ENCODE assay signal across 8 cellular contexts in genomic region chr11:114060402-114061052, GRCh38. TPM values are rescaled to one million over a fixed set of nuclear protein-coding genes. Genes with fewer than 3 reads are reported as not detected.
DNase-seq lines count a peak whose midpoint lies in the region; ATAC-seq and TF ChIP-seq lines count a peak whose summit lies in the region.

No MANE protein-coding gene starts in this region.

- peak overlapping the region; percentile 83 for H3K27ac Mint-ChIP-seq in osteocyte (ENCODE audit: unreplicated experiment)

- ATAC-seq in GM21367 (IDR thresholded peaks at IDR 0.05; ENCODE audit: unreplicated experiment): no peak

- peak; percentile 50 for DNase-seq in stimulated activated CD4-positive, alpha-beta T cell treated with anti-CD3 and anti-CD28 coated beads, Interleukin-15, amount 100 ng/mL, for 24 hours
- no peak for DNase-seq in stimulated activated CD4-positive, alpha-beta T cell treated with anti-CD3 and anti-CD28 coated beads, Interleukin-4, amount 100 ng/mL, for 1 hour
- peak; percentile 36 for DNase-seq in activated naive CD4-positive, alpha-beta T cell treated with Interleukin-2 at 50 U/mL for 16 hours
- peak in 34 of 42 donors; percentile 18 to 73 (median 40) for DNase-seq in head of caudate nucleus
- no peak for DNase-seq in osteocyte (ENCODE audit: extremely low spot score, unreplicated experiment)
- DNase-seq in NCI-H187 treated with DMSO at 0.1 percent for 48 hours (lab: John Stamatoyannopoulos, UW): no peak
- no peak for DNase-seq in NK-92 (lab: John Stamatoyannopoulos, UW; ENCODE audit: unreplicated experiment)

- H3K27me3 Mint-ChIP-seq in osteocyte (ENCODE audit: unreplicated experiment): peaks cover 27% of the 10 kb centered on the region

- H3K4me3 Mint-ChIP-seq in osteocyte (ENCODE audit: unreplicated experiment): peak overlapping the region; percentile 89

- H3K4me1 Mint-ChIP-seq in osteocyte (ENCODE audit: unreplicated experiment): peaks cover 18% of the 10 kb centered on the region

- peaks cover 18% of the 10 kb centered on the region for H3K36me3 Mint-ChIP-seq in osteocyte (ENCODE audit: unreplicated experiment)

- TF ChIP-seq CTCF in osteocyte (IDR thresholded peaks at IDR 0.05): no peak

- no peaks in the 10 kb centered on the region for H3K9me3 Mint-ChIP-seq in osteocyte (ENCODE audit: unreplicated experiment)

- intact Hi-C loops in head of caudate nucleus (cut with DNase I): no loop called here

RNA-seq across cellular contexts. Expression of gene ZBTB16, which starts 1.0 kb away (rescaled TPM):
- 19.1 and 20.3 TPM in 2 replicates for total RNA-seq in osteocyte

Comparison
In these comparisons a context has a peak if more than half of its experiments do, and no peak if none do; other contexts are left out.
1. DNase-seq: peak in stimulated activated CD4-positive, alpha-beta T cell treated with anti-CD3 and anti-CD28 coated beads, Interleukin-15, amount 100 ng/mL, for 24 hours (single experiment), activated naive CD4-positive, alpha-beta T cell treated with Interleukin-2 at 50 U/mL for 16 hours (single experiment) and head of caudate nucleus (34 of 42); none in stimulated activated CD4-positive, alpha-beta T cell treated with anti-CD3 and anti-CD28 coated beads, Interleukin-4, amount 100 ng/mL, for 1 hour (single experiment), osteocyte (single experiment), NCI-H187 treated with DMSO at 0.1 percent for 48 hours (single experiment) and NK-92 (single experiment).